Comparison of ENCODE assay signal across 1 cellular context in genomic region chr1:153616885-153617428, GRCh38.
TF ChIP-seq lines count a peak whose summit lies in the region.

No MANE protein-coding gene starts in this region.

TF ChIP-seq in H1, 55 proteins besides CTCF, POLR2A, EP300 and RAD21:
- TF ChIP-seq KDM5A (IDR thresholded peaks at IDR 0.05; ENCODE audit: low read length) (no peak), KDM1A (IDR thresholded peaks at IDR 0.05; ENCODE audit: borderline replicate concordance, low read length) (no peak), TAF7 (optimal IDR thresholded peaks at IDR 0.05; ENCODE audit: borderline replicate concordance, low read depth, low read length) (no peak), CEBPB (IDR thresholded peaks at IDR 0.05; ENCODE audit: low read depth, low read length) (no peak), EZH2 (IDR thresholded peaks at IDR 0.05; ENCODE audit: low read depth, low read length, severe bottlenecking) (no peak), RXRA (IDR thresholded peaks at IDR 0.05; ENCODE audit: insufficient read depth, low read depth, low read length) (no peak), SIRT6 (IDR thresholded peaks at IDR 0.05; ENCODE audit: low read length) (no peak), TCF12 (IDR thresholded peaks at IDR 0.05; ENCODE audit: low read depth, low read length) (no peak), SP1 (IDR thresholded peaks at IDR 0.05; ENCODE audit: low read depth, low read length) (no peak), RFX5 (IDR thresholded peaks at IDR 0.05; ENCODE audit: borderline replicate concordance, low read depth, low read length) (no peak), CREB1 (IDR thresholded peaks at IDR 0.05) (no peak), TBP (IDR thresholded peaks at IDR 0.05; ENCODE audit: low read depth, low read length) (no peak)
